ENCODE assay signal across 7 cellular contexts in genomic region chr5:40794340-40794739, GRCh38. TPM values are rescaled to one million over a fixed set of nuclear protein-coding genes. Genes with fewer than 3 reads are reported as not detected.
DNase-seq lines count a peak whose midpoint lies in the region; ATAC-seq and TF ChIP-seq lines count a peak whose summit lies in the region.
"Not testable (repeated sequence)": the region's sequence is repeated elsewhere in the genome, so short reads cannot be mapped to it uniquely, and the experiment has no call there.
"Had no signal": no experiment of that assay in that cellular context is flagged by ENCODE, and none has a peak within 500 bp of the region (broad histone marks: within the 10 kb centered on the region; RNA-seq: fewer than 3 reads in every experiment).

No MANE protein-coding gene starts in this region.

- peaks cover 10 to 25% of the 10 kb centered on the region in 2 donors for H3K36me3 Mint-ChIP-seq in CD4-positive, alpha-beta memory T cell
- H3K36me3 Mint-ChIP-seq in activated T-helper 17 cell treated with anti-CD3 and anti-CD28 coated beads, Interleukin-2, amount 50 U/mL, for 72 hours (ENCODE audit: low read depth), result peaks cover 52% of the 10 kb centered on the region
- H3K36me3 Mint-ChIP-seq in endothelial cell (ENCODE audit: low read depth, unreplicated experiment), result not testable (repeated sequence)

- POLR2A ChIA-PET in CD4-positive, alpha-beta memory T cell (lab: Charles Lee; ENCODE audit: partially characterized antibody), result interaction anchor here (1.0 kb wide), 1 partner anchor 14 kb away, joined by 3 read pairs; no protein-coding TSS in a partner anchor

- not testable (repeated sequence) for H3K4me3 ChIP-seq in CD4-positive, alpha-beta memory T cell (ENCODE audit: low read length in 2 of 2); Loucy (ENCODE audit: low read length, poor library complexity, severe bottlenecking); neutrophil (ENCODE audit: low read depth in 1 of 2, low read length in 1 of 2)

- H3K27ac Mint-ChIP-seq in CD4-positive, alpha-beta memory T cell, result peak overlapping the region in 3 of 7 donors; percentile 10 to 43 (median 29)
- not testable (repeated sequence) for H3K27ac Mint-ChIP-seq in activated T-helper 17 cell treated with anti-CD3 and anti-CD28 coated beads, Interleukin-2, amount 50 U/mL, for 72 hours
- H3K27ac Mint-ChIP-seq in endothelial cell (ENCODE audit: unreplicated experiment), result peak overlapping the region; percentile 61

- not testable (repeated sequence) for H3F3A ChIP-seq in Loucy (ENCODE audit: low read depth)

- H3K9me2 ChIP-seq in Loucy (replicated peaks; ENCODE audit: low read depth, low read length), result not testable (repeated sequence)

- not testable (repeated sequence) for H3K27ac ChIP-seq in CD4-positive, alpha-beta memory T cell (ENCODE audit: low read depth, low read length)
- H3K27ac ChIP-seq in VCaP (peak overlapping the region; percentile 97), neutrophil (peak overlapping the region; percentile 91)

- H3K27me3 Mint-ChIP-seq in CD4-positive, alpha-beta memory T cell; activated T-helper 17 cell treated with anti-CD3 and anti-CD28 coated beads, Interleukin-2, amount 50 U/mL, for 72 hours; endothelial cell (ENCODE audit: unreplicated experiment): not testable (repeated sequence)

- intact Hi-C loops in CD4-positive, alpha-beta memory T cell (cut with micrococcal nuclease), result not testable (repeated sequence)

- H3K79me2 ChIP-seq in Loucy (ENCODE audit: insufficient read depth, low read length), result peaks cover 76% of the 10 kb centered on the region

- H3K27me3 ChIP-seq in CD4-positive, alpha-beta memory T cell (ENCODE audit: insufficient read depth, low read length); Loucy (ENCODE audit: insufficient read depth, low read length, poor library complexity, severe bottlenecking); neutrophil: not testable (repeated sequence)

- not testable (repeated sequence) for TF ChIP-seq CTCF in Loucy (conservative IDR thresholded peaks at IDR 0.05; ENCODE audit: low read length); VCaP (conservative IDR thresholded peaks at IDR 0.05); endothelial cell (IDR thresholded peaks at IDR 0.05; ENCODE audit: unreplicated experiment); neutrophil (IDR thresholded peaks at IDR 0.05)

- ATAC-seq in activated T-helper 17 cell treated with anti-CD3 and anti-CD28 coated beads, Interleukin-2, amount 50 U/mL, for 72 hours (replicated peaks), result not testable (repeated sequence)

- H3K4me2 ChIP-seq in Loucy (ENCODE audit: low read depth, low read length, poor library complexity, severe bottlenecking), result peak overlapping the region; percentile 95

- H3K4me3 Mint-ChIP-seq in CD4-positive, alpha-beta memory T cell, result peak overlapping the region in 6 of 8 donors; percentile 3 to 70 (median 30)
- H3K4me3 Mint-ChIP-seq in activated T-helper 17 cell treated with anti-CD3 and anti-CD28 coated beads, Interleukin-2, amount 50 U/mL, for 72 hours, result peak overlapping the region; percentile 25
- H3K4me3 Mint-ChIP-seq in endothelial cell (ENCODE audit: unreplicated experiment), result not testable (repeated sequence)

- H3K36me3 ChIP-seq in CD4-positive, alpha-beta memory T cell (ENCODE audit: insufficient read depth, low read length); Loucy (ENCODE audit: insufficient read depth, low read length); neutrophil: not testable (repeated sequence)

- DNase-seq in CD4-positive, alpha-beta memory T cell; endothelial cell (ENCODE audit: low spot score): not testable (repeated sequence)

- H4K20me1 ChIP-seq in Loucy (ENCODE audit: insufficient read depth, low read length, poor library complexity, severe bottlenecking), result peaks cover 73% of the 10 kb centered on the region

- not testable (repeated sequence) for H3K9me3 Mint-ChIP-seq in CD4-positive, alpha-beta memory T cell; activated T-helper 17 cell treated with anti-CD3 and anti-CD28 coated beads, Interleukin-2, amount 50 U/mL, for 72 hours; endothelial cell (ENCODE audit: unreplicated experiment)

- not testable (repeated sequence) for H3K9ac ChIP-seq in Loucy (ENCODE audit: low read depth, low read length, poor library complexity, severe bottlenecking)

- H3K4me1 ChIP-seq in CD4-positive, alpha-beta memory T cell (ENCODE audit: insufficient read depth, low read length), result peaks cover 67% of the 10 kb centered on the region
- peaks cover 60% of the 10 kb centered on the region for H3K4me1 ChIP-seq in Loucy (ENCODE audit: insufficient read depth, low read length, poor library complexity, severe bottlenecking)
- H3K4me1 ChIP-seq in neutrophil (ENCODE audit: control insufficient read depth in 1 of 2, insufficient read depth in 1 of 2, low read depth in 1 of 2, low read length in 1 of 2), result peaks cover 65 to 68% of the 10 kb centered on the region in 2 experiments

- CTCF ChIA-PET in CD4-positive, alpha-beta memory T cell (lab: Charles Lee; ENCODE audit: partially characterized antibody), result not testable (repeated sequence)

- not testable (repeated sequence) for H2AFZ ChIP-seq in Loucy (ENCODE audit: low read length)

- H3K4me1 Mint-ChIP-seq in CD4-positive, alpha-beta memory T cell, result peaks cover 39 to 84% (median 63%) of the 10 kb centered on the region in 4 donors
- H3K4me1 Mint-ChIP-seq in activated T-helper 17 cell treated with anti-CD3 and anti-CD28 coated beads, Interleukin-2, amount 50 U/mL, for 72 hours, result peaks cover 37% of the 10 kb centered on the region
- H3K4me1 Mint-ChIP-seq in endothelial cell (ENCODE audit: unreplicated experiment), result peaks cover 31% of the 10 kb centered on the region

- H3K9me3 ChIP-seq in CD4-positive, alpha-beta memory T cell (ENCODE audit: control insufficient read depth in 1 of 2, low read length in 2 of 2); Loucy (ENCODE audit: insufficient read depth, low read depth, low read length); neutrophil: not testable (repeated sequence)

RNA-seq across cellular contexts. Expression of gene PRKAA1, which starts 3.8 kb away (rescaled TPM):
- 100 to 1,000 TPM; 113 to 120 TPM for total RNA-seq in CD4-positive, alpha-beta memory T cell
- 10 to 100 TPM; 51.7 to 59.0 TPM for polyA plus RNA-seq in CD4-positive, alpha-beta memory T cell
- 10 to 100 TPM; 39.2 to 60.3 TPM for total RNA-seq in activated T-helper 17 cell treated with anti-CD3 and anti-CD28 coated beads, Interleukin-2, amount 50 U/mL, for 72 hours
- total RNA-seq in endothelial cell (ENCODE audit: unreplicated experiment), result 95.4 TPM

RNA-seq across cellular contexts. Expression of gene TTC33, which starts 38.6 kb away (rescaled TPM):
- 10 to 100 TPM; 15.2 to 16.2 TPM for total RNA-seq in CD4-positive, alpha-beta memory T cell
- polyA plus RNA-seq in CD4-positive, alpha-beta memory T cell, result 10 to 100 TPM; 13.2 to 17.2 TPM
- total RNA-seq in activated T-helper 17 cell treated with anti-CD3 and anti-CD28 coated beads, Interleukin-2, amount 50 U/mL, for 72 hours, result 10 to 100 TPM; 14.1 to 21.4 TPM
- 8.6 TPM for total RNA-seq in endothelial cell (ENCODE audit: unreplicated experiment)

RNA-seq across cellular contexts. Expression of gene RPL37, which starts 40.7 kb away (rescaled TPM):
- total RNA-seq in CD4-positive, alpha-beta memory T cell, result 1,000 to 10,000 TPM; 2,354 to 2,406 TPM
- polyA plus RNA-seq in CD4-positive, alpha-beta memory T cell, result 1,000 to 10,000 TPM; 1,217 to 2,448 TPM
- total RNA-seq in activated T-helper 17 cell treated with anti-CD3 and anti-CD28 coated beads, Interleukin-2, amount 50 U/mL, for 72 hours, result 1,000 to 10,000 TPM; 1,599 to 2,067 TPM
- total RNA-seq in endothelial cell (ENCODE audit: unreplicated experiment), result 1,272 TPM

RNA-seq across cellular contexts. Expression of gene CARD6, which starts 46.8 kb away (rescaled TPM):
- 1 to 10 TPM; 4.4 to 4.6 TPM for total RNA-seq in CD4-positive, alpha-beta memory T cell
- polyA plus RNA-seq in CD4-positive, alpha-beta memory T cell, result 1 to 10 TPM; 2.4 to 5.0 TPM
- total RNA-seq in activated T-helper 17 cell treated with anti-CD3 and anti-CD28 coated beads, Interleukin-2, amount 50 U/mL, for 72 hours, result 1 to 10 TPM; 3.6 to 4.8 TPM
- total RNA-seq in endothelial cell (ENCODE audit: unreplicated experiment), result 3.7 TPM
- total RNA-seq: G401 had no signal
